ENCODE assay signal across 8 cellular contexts in the genomic region with DNA sequence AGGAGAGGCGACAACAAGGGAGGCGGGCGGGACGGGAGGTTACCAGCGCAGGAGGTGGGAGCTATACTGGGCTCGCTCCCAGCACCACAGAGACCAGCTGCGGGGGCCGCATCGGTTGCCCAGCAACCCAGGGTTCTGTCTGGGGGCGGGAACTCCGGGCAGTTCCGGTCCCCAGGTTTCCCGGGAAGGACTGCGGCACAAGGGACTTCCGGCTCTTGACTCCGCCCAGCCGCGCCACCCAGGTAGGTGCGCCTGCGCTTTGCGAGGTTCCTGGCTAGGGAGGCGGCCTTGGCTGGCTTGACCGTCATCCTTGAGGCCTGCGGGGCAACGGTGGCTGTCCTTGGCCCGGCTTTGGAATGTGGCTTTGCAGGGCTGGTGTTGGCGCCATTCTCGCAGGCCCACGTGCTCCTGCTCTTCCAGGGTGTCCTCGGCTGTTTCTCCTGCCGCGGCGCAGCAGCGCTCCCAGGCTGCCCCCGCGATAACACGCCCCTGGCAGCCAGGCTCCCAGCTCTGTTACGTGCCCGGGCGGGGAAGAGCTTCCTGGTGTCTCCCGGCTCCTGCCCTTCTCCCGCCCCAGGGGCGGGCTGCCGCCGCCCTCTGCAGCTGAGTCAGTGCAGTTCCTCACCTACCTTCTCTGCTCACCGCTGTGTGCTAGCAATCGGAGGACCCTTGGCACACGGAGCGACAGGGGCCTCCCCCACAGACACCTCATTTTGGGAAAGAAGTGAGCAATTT. TPM values are rescaled to one million over a fixed set of nuclear protein-coding genes. Genes with fewer than 3 reads are reported as not detected.
DNase-seq lines count a peak whose midpoint lies in the region; ATAC-seq and TF ChIP-seq lines count a peak whose summit lies in the region.

RSPH3 (minus strand) TSS at position 534 of the 735 bp plus-strand sequence. CDS start 652 bp downstream, outside the sequence.

- H3K4me1 Mint-ChIP-seq in activated T-cell treated with anti-CD3 and anti-CD28 coated beads, Interleukin-2, amount 50 U/mL, for 4 hours (ENCODE audit: low read depth) = peaks cover 33% of the 10 kb centered on the region

- no peaks in the 10 kb centered on the region for H4K20me1 ChIP-seq in PC-3 (ENCODE audit: low read length)

- no peaks in the 10 kb centered on the region for H3K9me3 ChIP-seq in PC-3 (ENCODE audit: low read length)
- H3K9me3 ChIP-seq in muscle layer of colon (ENCODE audit: low read length) = no peaks in the 10 kb centered on the region

- H3K4me3 ChIP-seq in Jurkat, Clone E6-1 (ENCODE audit: low read length) = peak within 1 kb of the TSS; percentile 73
- peak within 1 kb of the TSS; percentile 94 for H3K4me3 ChIP-seq in PC-3 (ENCODE audit: low read length)
- H3K4me3 ChIP-seq in muscle layer of colon (ENCODE audit: low read depth in 1 of 2, low read length in 2 of 2) = peak within 1 kb of the TSS; percentile 85 to 86

- H3K4me2 ChIP-seq in PC-3 (ENCODE audit: low read length) = peak within 1 kb of the TSS; percentile 88

- H3K36me3 ChIP-seq in PC-3 (ENCODE audit: low read depth, low read length) (no peaks in the 10 kb centered on the region), muscle layer of colon (ENCODE audit: insufficient read depth, low read length) (no peaks in the 10 kb centered on the region)

- H3K27ac ChIP-seq in PC-3 (ENCODE audit: low read length) = peak within 1 kb of the TSS; percentile 88
- H3K27ac ChIP-seq in muscle layer of colon (ENCODE audit: low read depth, low read length) = peak within 1 kb of the TSS; percentile 93

- no peaks in the 10 kb centered on the region for H3K27me3 Mint-ChIP-seq in activated T-cell treated with anti-CD3 and anti-CD28 coated beads, Interleukin-2, amount 50 U/mL, for 4 hours (ENCODE audit: low read depth)

- no peaks in the 10 kb centered on the region for H3K27me3 ChIP-seq in PC-3 (ENCODE audit: low read length)
- no peaks in the 10 kb centered on the region for H3K27me3 ChIP-seq in muscle layer of colon (ENCODE audit: control insufficient read depth in 1 of 2, insufficient read depth in 2 of 2, low read length in 2 of 2)

- DNase-seq in DMS79 (lab: John Stamatoyannopoulos, UW) (peak; percentile 95), PC-3 (peak; percentile 92)
- peak; percentile 80 for DNase-seq in Jurkat, Clone E6-1 (ENCODE audit: low read depth, low spot score)
- peak; percentile 89 for DNase-seq in activated T-cell treated with anti-CD3 and anti-CD28 coated beads, Interleukin-2, amount 50 U/mL, for 4 hours
- peak; percentile 73 to 81 for DNase-seq in stimulated activated CD8-positive, alpha-beta memory T cell treated with anti-CD3 and anti-CD28 coated beads, Interleukin-7, amount 100 ng/mL, for 1 hour (ENCODE audit: low read depth in 2 of 2)

- peak; percentile 91 for ATAC-seq in GM21717 (IDR thresholded peaks at IDR 0.05; ENCODE audit: unreplicated experiment)
- peak; percentile 85 for ATAC-seq in PC-3
- peak; percentile 85 to 91 for ATAC-seq in activated T-cell treated with anti-CD3 and anti-CD28 coated beads, Interleukin-2, amount 50 U/mL, for 4 hours
- peak; percentile 96 for ATAC-seq in esophagus mucosa

- no peaks in the 10 kb centered on the region for H3K9me3 Mint-ChIP-seq in activated T-cell treated with anti-CD3 and anti-CD28 coated beads, Interleukin-2, amount 50 U/mL, for 4 hours

- TF ChIP-seq CTCF in PC-3 (conservative IDR thresholded peaks at IDR 0.05; ENCODE audit: low read depth, low read length) = 0 out of 2 replicates have a peak, but pooled peaks have one; percentile 23

- H3K4me1 ChIP-seq in PC-3 (ENCODE audit: insufficient read depth, low read length) = peaks cover 29% of the 10 kb centered on the region
- peaks cover 16% of the 10 kb centered on the region for H3K4me1 ChIP-seq in muscle layer of colon (ENCODE audit: insufficient read depth, low read length)

- H3K79me2 ChIP-seq in PC-3 (ENCODE audit: low read length) = peaks cover 13% of the 10 kb centered on the region

- peak within 1 kb of the TSS; percentile 81 for H3K9ac ChIP-seq in PC-3 (ENCODE audit: low read length)
- peak within 1 kb of the TSS; percentile 43 for H3K9ac ChIP-seq in muscle layer of colon (ENCODE audit: low read length)

- no peaks in the 10 kb centered on the region for H3F3A ChIP-seq in PC-3 (ENCODE audit: low read length, unreplicated experiment)

- H3K36me3 Mint-ChIP-seq in activated T-cell treated with anti-CD3 and anti-CD28 coated beads, Interleukin-2, amount 50 U/mL, for 4 hours (ENCODE audit: insufficient read depth) = peaks cover 6% of the 10 kb centered on the region

- peak within 1 kb of the TSS; percentile 95 for H3K4me3 Mint-ChIP-seq in activated T-cell treated with anti-CD3 and anti-CD28 coated beads, Interleukin-2, amount 50 U/mL, for 4 hours

- H3K9me2 ChIP-seq in PC-3 (replicated peaks; ENCODE audit: low read length) = no peaks in the 10 kb centered on the region

- intact Hi-C loops in PC-3 (cut with micrococcal nuclease) = no loop called here

- peak within 1 kb of the TSS; percentile 77 for H2AFZ ChIP-seq in PC-3 (ENCODE audit: low read length)

- BruUV-seq in PC-3 (replicated peaks; lab: Mats Ljungman, UMichigan) = no TSS peak

- CTCF ChIA-PET in PC-3 (lab: Charles Lee) = interaction anchor here (0.6 to 1.0 kb wide), 3 partner anchors 9 to 308 kb away, joined by 3 to 6 read pairs (median 4); no protein-coding TSS in a partner anchor

- POLR2A ChIA-PET in PC-3 (lab: Charles Lee; ENCODE audit: unreplicated experiment) = interaction anchor here (0.6 kb wide), 1 partner anchor 134 kb away, joined by 3 read pairs; no protein-coding TSS in a partner anchor

RNA-seq across cellular contexts. Expression of gene RSPH3, which starts in this region (rescaled TPM):
- polyA plus RNA-seq in Jurkat, Clone E6-1 (2012; ENCODE audit: insufficient read depth, insufficient read length) = 1.9 TPM
- total RNA-seq in PC-3 (2014; rRNA removed) (2.9 and 3.1 TPM in 2 replicates), esophagus mucosa (13.4 TPM)
- total RNA-seq in activated T-cell treated with anti-CD3 and anti-CD28 coated beads, Interleukin-2, amount 50 U/mL, for 4 hours = 1 to 10 TPM; 1.6 to 2.1 (median 1.7) TPM

Comparison
In these comparisons a context has a peak if more than half of its experiments do, and no peak if none do; other contexts are left out.
1. Peak in every context shown above with its lines: DNase-seq, ATAC-seq, H3K4me3 ChIP-seq and H3K27ac ChIP-seq.